1 cellular context compared by ENCODE assay signal in genomic region chr17:59688008-59688407, GRCh38.
TF ChIP-seq lines count a peak whose summit lies in the region.

No MANE protein-coding gene starts in this region.

TF ChIP-seq in WTC11, 78 proteins besides CTCF, POLR2A, EP300 and RAD21:
- TF ChIP-seq AFF4 (CRISPR knock-in tag; IDR thresholded peaks at IDR 0.05; ENCODE audit: borderline replicate concordance) (no peak), FOXJ3 (CRISPR knock-in tag; IDR thresholded peaks at IDR 0.05; ENCODE audit: borderline replicate concordance) (no peak), SMAD3 (CRISPR knock-in tag; IDR thresholded peaks at IDR 0.05; ENCODE audit: borderline replicate concordance) (no peak)
